Comparison of ENCODE assay signal across 8 cellular contexts in genomic region chr22:41448189-41448808, GRCh38. TPM values are rescaled to one million over a fixed set of nuclear protein-coding genes. Genes with fewer than 3 reads are reported as not detected.
DNase-seq lines count a peak whose midpoint lies in the region; ATAC-seq and TF ChIP-seq lines count a peak whose summit lies in the region.

No MANE protein-coding gene starts in this region.

- H3K9me3 ChIP-seq in mucosa of stomach (ENCODE audit: control insufficient read depth, low read length), result no peaks in the 10 kb centered on the region

- peak overlapping the region; percentile 93 for H3K4me3 ChIP-seq in mucosa of stomach (ENCODE audit: low read length)

- H3K27me3 ChIP-seq in mucosa of stomach (ENCODE audit: control insufficient read depth, insufficient read depth, low read length), result no peaks in the 10 kb centered on the region

- H3K9ac ChIP-seq in mucosa of stomach (ENCODE audit: low read length), result peak overlapping the region; percentile 93

- ATAC-seq in GM21717 (IDR thresholded peaks at IDR 0.05; ENCODE audit: unreplicated experiment) (peak; percentile 40), esophagus mucosa (peak; percentile 75)

- DNase-seq in DMS 273 (lab: John Stamatoyannopoulos, UW; ENCODE audit: unreplicated experiment), result peak; percentile 98
- peak; percentile 91 for DNase-seq in KG1 (lab: John Stamatoyannopoulos, UW)
- DNase-seq in activated T-cell treated with anti-CD3 and anti-CD28 coated beads, Interleukin-2, amount 50 U/mL, for 48 hours, result peak; percentile 89 to 91
- DNase-seq in stimulated activated CD8-positive, alpha-beta memory T cell treated with anti-CD3 and anti-CD28 coated beads, Interleukin-4, amount 100 ng/mL, for 48 hours, result peak; percentile 90

- peaks cover 15% of the 10 kb centered on the region for H3K4me1 ChIP-seq in mucosa of stomach (ENCODE audit: control insufficient read depth, insufficient read depth, low read length)

- H3K36me3 ChIP-seq in mucosa of stomach (ENCODE audit: control insufficient read depth, insufficient read depth, low read length), result no peaks in the 10 kb centered on the region

TF ChIP-seq in PFSK-1, 5 proteins besides CTCF, POLR2A, EP300 and RAD21:
- TF ChIP-seq SIN3A (IDR thresholded peaks at IDR 0.05; ENCODE audit: borderline replicate concordance, insufficient read depth, low read length) (peak; percentile 35; the same call in 1 of the 2 replicates), TAF1 (IDR thresholded peaks at IDR 0.05; ENCODE audit: borderline replicate concordance, insufficient read depth, low read length) (peak; percentile 78; the same call in 1 of the 2 replicates), FOXP2 (optimal IDR thresholded peaks at IDR 0.05; ENCODE audit: borderline replicate concordance, extremely low read depth, extremely low read length, insufficient read depth) (peak; percentile 87), POLR2AphosphoS5 (IDR thresholded peaks at IDR 0.05; ENCODE audit: low read depth, low read length) (peak; percentile 49)
- TF ChIP-seq, protein P1, sequence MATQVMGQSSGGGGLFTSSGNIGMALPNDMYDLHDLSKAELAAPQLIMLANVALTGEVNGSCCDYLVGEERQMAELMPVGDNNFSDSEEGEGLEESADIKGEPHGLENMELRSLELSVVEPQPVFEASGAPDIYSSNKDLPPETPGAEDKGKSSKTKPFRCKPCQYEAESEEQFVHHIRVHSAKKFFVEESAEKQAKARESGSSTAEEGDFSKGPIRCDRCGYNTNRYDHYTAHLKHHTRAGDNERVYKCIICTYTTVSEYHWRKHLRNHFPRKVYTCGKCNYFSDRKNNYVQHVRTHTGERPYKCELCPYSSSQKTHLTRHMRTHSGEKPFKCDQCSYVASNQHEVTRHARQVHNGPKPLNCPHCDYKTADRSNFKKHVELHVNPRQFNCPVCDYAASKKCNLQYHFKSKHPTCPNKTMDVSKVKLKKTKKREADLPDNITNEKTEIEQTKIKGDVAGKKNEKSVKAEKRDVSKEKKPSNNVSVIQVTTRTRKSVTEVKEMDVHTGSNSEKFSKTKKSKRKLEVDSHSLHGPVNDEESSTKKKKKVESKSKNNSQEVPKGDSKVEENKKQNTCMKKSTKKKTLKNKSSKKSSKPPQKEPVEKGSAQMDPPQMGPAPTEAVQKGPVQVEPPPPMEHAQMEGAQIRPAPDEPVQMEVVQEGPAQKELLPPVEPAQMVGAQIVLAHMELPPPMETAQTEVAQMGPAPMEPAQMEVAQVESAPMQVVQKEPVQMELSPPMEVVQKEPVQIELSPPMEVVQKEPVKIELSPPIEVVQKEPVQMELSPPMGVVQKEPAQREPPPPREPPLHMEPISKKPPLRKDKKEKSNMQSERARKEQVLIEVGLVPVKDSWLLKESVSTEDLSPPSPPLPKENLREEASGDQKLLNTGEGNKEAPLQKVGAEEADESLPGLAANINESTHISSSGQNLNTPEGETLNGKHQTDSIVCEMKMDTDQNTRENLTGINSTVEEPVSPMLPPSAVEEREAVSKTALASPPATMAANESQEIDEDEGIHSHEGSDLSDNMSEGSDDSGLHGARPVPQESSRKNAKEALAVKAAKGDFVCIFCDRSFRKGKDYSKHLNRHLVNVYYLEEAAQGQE (IDR thresholded peaks at IDR 0.05; ENCODE audit: insufficient read depth in 1 of 2, low read depth in 2 of 2, low read length in 2 of 2), result peak in 1 of 2 experiments; percentile 34; a peak in 1 of 4 replicates

RNA-seq across cellular contexts. Expression of gene TOB2, which starts 1.7 kb away (rescaled TPM):
- polyA plus RNA-seq in PFSK-1 (2012; ENCODE audit: insufficient read length, low read depth), result 69.6 TPM
- 19.6 TPM for total RNA-seq in esophagus mucosa

RNA-seq across cellular contexts. Expression of gene PHF5A, which starts 20.2 kb away (rescaled TPM):
- 42.9 TPM for polyA plus RNA-seq in PFSK-1 (2012; ENCODE audit: insufficient read length, low read depth)
- 39.2 TPM for total RNA-seq in esophagus mucosa

RNA-seq across cellular contexts. Expression of gene ACO2, which starts 20.6 kb away (rescaled TPM):
- 143 TPM for polyA plus RNA-seq in PFSK-1 (2012; ENCODE audit: insufficient read length, low read depth)
- total RNA-seq in esophagus mucosa, result 66.5 TPM

Comparison
In these comparisons a context has a peak if more than half of its experiments do, and no peak if none do; other contexts are left out.
1. Peak in every context shown above with its lines: DNase-seq, ATAC-seq and H3K4me3 ChIP-seq.